Comparison of ENCODE assay signal across 7 cellular contexts in genomic region chr10:69392481-69393000, GRCh38. TPM values are rescaled to one million over a fixed set of nuclear protein-coding genes. Genes with fewer than 3 reads are reported as not detected.
A peak's percentile ranks its signal among the peaks of the same experiment; 100 is the strongest.
DNase-seq lines count a peak whose midpoint lies in the region; ATAC-seq and TF ChIP-seq lines count a peak whose summit lies in the region.

No MANE protein-coding gene starts in this region.

- peaks cover 0 to 2% of the 10 kb centered on the region in 2 donors for H3K36me3 ChIP-seq in body of pancreas (replicated peaks in 1 of 2; ENCODE audit: insufficient read depth in 1 of 2, low read depth in 2 of 2)
- peaks cover 78% of the 10 kb centered on the region for H3K36me3 ChIP-seq in iPS-20b (ENCODE audit: insufficient read depth, low read depth, low read length)

- H3K9me3 ChIP-seq in body of pancreas: no peaks in the 10 kb centered on the region
- no peaks in the 10 kb centered on the region for H3K9me3 ChIP-seq in iPS-20b (ENCODE audit: insufficient read depth, low read depth, low read length)

- H3K4me3 ChIP-seq in body of pancreas (no peak overlapping the region), iPS-20b (ENCODE audit: low read length) (no peak overlapping the region)

- H3K27me3 ChIP-seq in body of pancreas (no peaks in the 10 kb centered on the region), iPS-20b (ENCODE audit: insufficient read depth, low read length) (no peaks in the 10 kb centered on the region)

- no peak for TF ChIP-seq POLR2A in body of pancreas (IDR thresholded peaks at IDR 0.05)

- DNase-seq in NCI-H1930 (lab: John Stamatoyannopoulos, UW): peak; percentile 34 to 66
- peak; percentile 80 for DNase-seq in UCSD-AML1 (lab: John Stamatoyannopoulos, UW; ENCODE audit: unreplicated experiment)
- peak; percentile 86 to 89 (median 88) for DNase-seq in body of pancreas
- peak; percentile 65 to 80 (median 70) for DNase-seq in stimulated activated CD4-positive, alpha-beta T cell treated with anti-CD3 and anti-CD28 coated beads, Interleukin-12 subunit alpha, Interleukin-12 subunit beta, amount 100 ng/mL, for 48 hours (ENCODE audit: low read depth in 2 of 3, low spot score in 1 of 3)

- intact Hi-C loops in body of pancreas (cut with DNase I): no loop called here

- TF ChIP-seq CTCF in GM12872 (IDR thresholded peaks at IDR 0.05; ENCODE audit: insufficient read depth, low read depth, low read length) (peak; percentile 98), body of pancreas (IDR thresholded peaks at IDR 0.05) (peak; percentile 91 to 99 (median 98))

- H3K9ac ChIP-seq in iPS-20b (ENCODE audit: low read depth, low read length): peak overlapping the region; percentile 33; the same call in 1 of the 2 replicates

- 9 to 33% methylated on average over 2 to 7 of the region's 7 CpGs for WGBS in body of pancreas, 2 donors

- H3K4me1 ChIP-seq in body of pancreas (peaks cover 3% of the 10 kb centered on the region), iPS-20b (ENCODE audit: insufficient read depth, low read length) (peaks cover 19% of the 10 kb centered on the region; the same call in 1 of the 2 replicates)

- no peak overlapping the region for H3K27ac ChIP-seq in body of pancreas
- H3K27ac ChIP-seq in iPS-20b (ENCODE audit: low read length): no peak overlapping the region

- ATAC-seq in HG02642 (IDR thresholded peaks at IDR 0.05; ENCODE audit: poor library complexity, unreplicated experiment) (peak; percentile 92), body of pancreas (peak; percentile 98)

RNA-seq across cellular contexts. Expression of gene TACR2, which starts 24.2 kb away (rescaled TPM):
- under 1 TPM in 1 of 2 donors, not detected in 1; 0.66 TPM for total RNA-seq in body of pancreas

RNA-seq across cellular contexts. Expression of gene TSPAN15, which starts 58.7 kb away (rescaled TPM):
- 10 to 100 TPM; 20.0 to 32.0 TPM for total RNA-seq in body of pancreas
